In the genomic region with DNA sequence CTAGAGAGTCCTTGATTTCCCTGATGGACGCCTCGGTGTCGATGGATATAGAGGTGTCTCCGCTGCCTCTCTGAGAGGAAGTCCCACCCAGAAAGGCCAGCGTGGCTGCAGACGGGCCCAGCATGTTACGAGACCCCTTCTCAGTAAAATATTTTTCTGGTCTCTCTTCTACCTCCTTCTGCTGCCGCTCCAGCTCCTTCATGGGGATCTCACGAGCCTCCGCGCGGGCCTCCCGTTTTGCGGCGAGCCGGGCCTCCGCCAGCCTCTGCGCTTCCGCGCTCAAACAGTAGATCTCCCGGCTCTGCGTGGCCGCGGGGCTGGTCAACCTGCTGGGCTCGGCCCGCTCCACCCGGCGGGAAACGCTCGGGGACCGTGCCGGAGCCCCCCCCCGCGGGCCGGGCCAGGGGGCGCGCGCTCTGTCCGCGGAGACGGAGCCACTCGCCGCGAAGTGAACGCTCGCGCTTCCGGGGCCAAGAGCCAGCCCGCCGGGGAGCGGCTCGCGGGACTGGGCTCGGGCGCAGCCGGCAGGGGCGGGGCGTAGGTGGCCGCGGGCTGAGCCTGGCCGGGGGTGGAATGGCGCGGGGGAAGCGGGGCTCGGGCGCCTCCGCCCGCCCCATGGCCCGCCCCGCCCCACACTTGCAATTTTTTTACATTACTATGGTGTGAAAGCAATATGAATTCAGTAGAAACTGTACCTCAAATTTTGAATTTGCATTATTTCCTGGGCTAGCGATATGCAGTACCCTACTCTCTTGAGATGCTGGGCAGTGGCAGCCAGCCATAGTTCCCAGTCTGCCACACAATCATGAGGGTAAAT, we compare ENCODE assay signal across 1 cellular context.
TF ChIP-seq lines count a peak whose summit lies in the region.

No MANE protein-coding gene starts in this region.

TF ChIP-seq in K562, 482 proteins besides CTCF, POLR2A, EP300 and RAD21 (continued from another document):
- TF ChIP-seq, protein P1, sequence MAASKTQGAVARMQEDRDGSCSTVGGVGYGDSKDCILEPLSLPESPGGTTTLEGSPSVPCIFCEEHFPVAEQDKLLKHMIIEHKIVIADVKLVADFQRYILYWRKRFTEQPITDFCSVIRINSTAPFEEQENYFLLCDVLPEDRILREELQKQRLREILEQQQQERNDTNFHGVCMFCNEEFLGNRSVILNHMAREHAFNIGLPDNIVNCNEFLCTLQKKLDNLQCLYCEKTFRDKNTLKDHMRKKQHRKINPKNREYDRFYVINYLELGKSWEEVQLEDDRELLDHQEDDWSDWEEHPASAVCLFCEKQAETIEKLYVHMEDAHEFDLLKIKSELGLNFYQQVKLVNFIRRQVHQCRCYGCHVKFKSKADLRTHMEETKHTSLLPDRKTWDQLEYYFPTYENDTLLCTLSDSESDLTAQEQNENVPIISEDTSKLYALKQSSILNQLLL (CRISPR knock-in tag; IDR thresholded peaks at IDR 0.05; ENCODE audit: borderline replicate concordance) = no peak
- TF ChIP-seq ZNF445 (CRISPR knock-in tag; IDR thresholded peaks at IDR 0.05; ENCODE audit: low read depth) (0 out of 2 replicates have a peak, but pooled peaks have one; percentile 10), U2AF1 (optimal IDR thresholded peaks at IDR 0.05; ENCODE audit: low read depth, low read length) (peak; percentile 20), ZBTB1 (CRISPR knock-in tag; IDR thresholded peaks at IDR 0.05; ENCODE audit: borderline replicate concordance, low read depth) (0 out of 2 replicates have a peak, but pooled peaks have one; percentile 50), CCNT2 (IDR thresholded peaks at IDR 0.05; ENCODE audit: borderline replicate concordance, extremely low read depth, insufficient read length, low read depth, low read length) (peak; percentile 59), CXXC5 (CRISPR knock-in tag; IDR thresholded peaks at IDR 0.05) (peak; percentile 90), ZNF561 (CRISPR knock-in tag; conservative IDR thresholded peaks at IDR 0.05) (no peak), TCF7 (IDR thresholded peaks at IDR 0.05; ENCODE audit: borderline replicate concordance) (no peak), ZNF239 (CRISPR knock-in tag; IDR thresholded peaks at IDR 0.05) (peak; percentile 15; the same call in 1 of the 2 replicates), SMC3 (conservative IDR thresholded peaks at IDR 0.05; ENCODE audit: insufficient read depth, low read depth, low read length) (no peak)
- TF ChIP-seq, protein P2, sequence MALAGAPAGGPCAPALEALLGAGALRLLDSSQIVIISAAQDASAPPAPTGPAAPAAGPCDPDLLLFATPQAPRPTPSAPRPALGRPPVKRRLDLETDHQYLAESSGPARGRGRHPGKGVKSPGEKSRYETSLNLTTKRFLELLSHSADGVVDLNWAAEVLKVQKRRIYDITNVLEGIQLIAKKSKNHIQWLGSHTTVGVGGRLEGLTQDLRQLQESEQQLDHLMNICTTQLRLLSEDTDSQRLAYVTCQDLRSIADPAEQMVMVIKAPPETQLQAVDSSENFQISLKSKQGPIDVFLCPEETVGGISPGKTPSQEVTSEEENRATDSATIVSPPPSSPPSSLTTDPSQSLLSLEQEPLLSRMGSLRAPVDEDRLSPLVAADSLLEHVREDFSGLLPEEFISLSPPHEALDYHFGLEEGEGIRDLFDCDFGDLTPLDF (CRISPR knock-in tag; IDR thresholded peaks at IDR 0.05) = peak; percentile 88
- TF ChIP-seq, protein P3, sequence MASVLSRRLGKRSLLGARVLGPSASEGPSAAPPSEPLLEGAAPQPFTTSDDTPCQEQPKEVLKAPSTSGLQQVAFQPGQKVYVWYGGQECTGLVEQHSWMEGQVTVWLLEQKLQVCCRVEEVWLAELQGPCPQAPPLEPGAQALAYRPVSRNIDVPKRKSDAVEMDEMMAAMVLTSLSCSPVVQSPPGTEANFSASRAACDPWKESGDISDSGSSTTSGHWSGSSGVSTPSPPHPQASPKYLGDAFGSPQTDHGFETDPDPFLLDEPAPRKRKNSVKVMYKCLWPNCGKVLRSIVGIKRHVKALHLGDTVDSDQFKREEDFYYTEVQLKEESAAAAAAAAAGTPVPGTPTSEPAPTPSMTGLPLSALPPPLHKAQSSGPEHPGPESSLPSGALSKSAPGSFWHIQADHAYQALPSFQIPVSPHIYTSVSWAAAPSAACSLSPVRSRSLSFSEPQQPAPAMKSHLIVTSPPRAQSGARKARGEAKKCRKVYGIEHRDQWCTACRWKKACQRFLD (CRISPR knock-in tag; IDR thresholded peaks at IDR 0.05) = peak; percentile 46; the same call in 1 of the 2 replicates
- TF ChIP-seq, protein P4, sequence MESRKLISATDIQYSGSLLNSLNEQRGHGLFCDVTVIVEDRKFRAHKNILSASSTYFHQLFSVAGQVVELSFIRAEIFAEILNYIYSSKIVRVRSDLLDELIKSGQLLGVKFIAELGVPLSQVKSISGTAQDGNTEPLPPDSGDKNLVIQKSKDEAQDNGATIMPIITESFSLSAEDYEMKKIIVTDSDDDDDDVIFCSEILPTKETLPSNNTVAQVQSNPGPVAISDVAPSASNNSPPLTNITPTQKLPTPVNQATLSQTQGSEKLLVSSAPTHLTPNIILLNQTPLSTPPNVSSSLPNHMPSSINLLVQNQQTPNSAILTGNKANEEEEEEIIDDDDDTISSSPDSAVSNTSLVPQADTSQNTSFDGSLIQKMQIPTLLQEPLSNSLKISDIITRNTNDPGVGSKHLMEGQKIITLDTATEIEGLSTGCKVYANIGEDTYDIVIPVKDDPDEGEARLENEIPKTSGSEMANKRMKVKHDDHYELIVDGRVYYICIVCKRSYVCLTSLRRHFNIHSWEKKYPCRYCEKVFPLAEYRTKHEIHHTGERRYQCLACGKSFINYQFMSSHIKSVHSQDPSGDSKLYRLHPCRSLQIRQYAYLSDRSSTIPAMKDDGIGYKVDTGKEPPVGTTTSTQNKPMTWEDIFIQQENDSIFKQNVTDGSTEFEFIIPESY (CRISPR knock-in tag; IDR thresholded peaks at IDR 0.05) = peak; percentile 15; the same call in 1 of the 2 replicates
- TF ChIP-seq, protein P5, sequence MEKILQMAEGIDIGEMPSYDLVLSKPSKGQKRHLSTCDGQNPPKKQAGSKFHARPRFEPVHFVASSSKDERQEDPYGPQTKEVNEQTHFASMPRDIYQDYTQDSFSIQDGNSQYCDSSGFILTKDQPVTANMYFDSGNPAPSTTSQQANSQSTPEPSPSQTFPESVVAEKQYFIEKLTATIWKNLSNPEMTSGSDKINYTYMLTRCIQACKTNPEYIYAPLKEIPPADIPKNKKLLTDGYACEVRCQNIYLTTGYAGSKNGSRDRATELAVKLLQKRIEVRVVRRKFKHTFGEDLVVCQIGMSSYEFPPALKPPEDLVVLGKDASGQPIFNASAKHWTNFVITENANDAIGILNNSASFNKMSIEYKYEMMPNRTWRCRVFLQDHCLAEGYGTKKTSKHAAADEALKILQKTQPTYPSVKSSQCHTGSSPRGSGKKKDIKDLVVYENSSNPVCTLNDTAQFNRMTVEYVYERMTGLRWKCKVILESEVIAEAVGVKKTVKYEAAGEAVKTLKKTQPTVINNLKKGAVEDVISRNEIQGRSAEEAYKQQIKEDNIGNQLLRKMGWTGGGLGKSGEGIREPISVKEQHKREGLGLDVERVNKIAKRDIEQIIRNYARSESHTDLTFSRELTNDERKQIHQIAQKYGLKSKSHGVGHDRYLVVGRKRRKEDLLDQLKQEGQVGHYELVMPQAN (IDR thresholded peaks at IDR 0.05; ENCODE audit: borderline replicate concordance) = no peak
TF ChIP-seq in K562: peak in this region for 103.
